In the genomic region with DNA sequence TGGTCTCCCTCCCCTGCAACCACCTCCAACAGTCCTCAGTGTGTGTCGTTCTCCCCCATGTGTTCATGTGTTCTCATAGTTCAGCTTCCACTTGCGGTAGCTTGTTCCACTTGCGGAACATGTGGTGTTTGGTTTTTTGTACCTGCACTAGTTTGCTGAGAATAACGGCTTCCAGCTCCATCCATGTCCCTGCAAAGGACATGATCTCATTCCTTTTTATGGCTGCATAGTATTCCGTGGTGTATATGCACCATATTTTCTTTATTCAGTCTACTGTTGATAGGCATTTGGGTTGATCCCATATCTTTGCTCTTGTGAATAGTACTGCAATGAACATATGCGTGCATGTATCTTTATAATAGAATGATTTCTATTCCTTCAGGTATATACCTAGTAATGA, we compare ENCODE assay signal across 8 cellular contexts. TPM values are rescaled to one million over a fixed set of nuclear protein-coding genes. Genes with fewer than 3 reads are reported as not detected.
"Had no signal": no experiment of that assay in that cellular context is flagged by ENCODE, and none has a peak within 500 bp of the region (broad histone marks: within the 10 kb centered on the region; RNA-seq: fewer than 3 reads in every experiment).

No MANE protein-coding gene starts in this region.

- FAIRE-seq: G401.6, GM12891, GM12892, GM19239 had no signal

- DNase-seq: GDM1, GF-D8 had no signal

- H3K4me3 ChIP-seq: GM12878 had no signal

- ATAC-seq: GM12878 had no signal

RNA-seq across cellular contexts. Expression of a gene that starts 45.1 kb away (rescaled TPM):
- total RNA-seq: G401, GM12878 had no signal
- polyA plus RNA-seq: GM12878 had no signal
